ENCODE assay signal across 22 cellular contexts in genomic region chr21:46211786-46212720, GRCh38. TPM values are rescaled to one million over a fixed set of nuclear protein-coding genes. Genes with fewer than 3 reads are reported as not detected.
DNase-seq lines count a peak whose midpoint lies in the region; ATAC-seq and TF ChIP-seq lines count a peak whose summit lies in the region.
"Had no signal": no experiment of that assay in that cellular context is flagged by ENCODE, and none has a peak within 500 bp of the region (broad histone marks: within the 10 kb centered on the region; RNA-seq: fewer than 3 reads in every experiment).

No MANE protein-coding gene starts in this region.

- H3K36me3 ChIP-seq in H7 (replicated peaks; ENCODE audit: control insufficient read depth, insufficient read depth, low read length) = peaks cover 13% of the 10 kb centered on the region; the same call in 1 of the 2 replicates
- H3K36me3 ChIP-seq in endodermal cell (ENCODE audit: control insufficient read depth, insufficient read depth, low read length) = peaks cover 13% of the 10 kb centered on the region

- DNase-seq in H7 = peak; percentile 29
- no peak for DNase-seq in RWPE1 (ENCODE audit: low spot score)
- DNase-seq in endodermal cell = peak; percentile 33
- DNase-seq in omental fat pad (ENCODE audit: low spot score) = peak; percentile 20
- no peak for DNase-seq in stimulated activated naive CD8-positive, alpha-beta T cell treated with anti-CD3 and anti-CD28 coated beads, Interleukin-15, amount 100 ng/mL, for 72 hours
- no peak for DNase-seq in activated CD4-positive, alpha-beta memory T cell treated with anti-CD3 and anti-CD28 coated beads, Interleukin-2, amount 10 ng/mL, durations not matched to agents 7 days and 5 days
- DNase-seq in HuH-7.5 (ENCODE audit: low spot score) = no peak
- DNase-seq in stimulated activated CD4-positive, alpha-beta T cell treated with anti-CD3 and anti-CD28 coated beads, Interleukin-15, amount 100 ng/mL, for 24 hours = no peak
- DNase-seq: activated CD4-positive, CD25-positive, alpha-beta regulatory T cell; activated CD8-positive, alpha-beta T cell treated with anti-CD3 and anti-CD28 coated beads, Interleukin-2, amount 10 ng/mL, durations not matched to agents 7 days and 5 days; activated T-cell treated with anti-CD3 and anti-CD28 coated beads, Interleukin-2, amount 50 U/mL, for 4 hours; CD4-positive, alpha-beta memory T cell; DMS153; MV-4-11; NCI-H187; NCI-H2227 treated with DMSO at 0.1 percent for 48 hours; SK-N-SH had no signal

- H3K9me3 ChIP-seq in endodermal cell (ENCODE audit: control insufficient read depth, low read length) = no peaks in the 10 kb centered on the region
- H3K9me3 ChIP-seq: right atrium auricular region, SK-N-SH, tibial artery had no signal

- H3K27me3 ChIP-seq in H7 (ENCODE audit: control insufficient read depth, insufficient read depth, low read length) = no peaks in the 10 kb centered on the region
- H3K27me3 ChIP-seq in endodermal cell (ENCODE audit: control insufficient read depth, insufficient read depth, low read length, poor library complexity, severe bottlenecking) = no peaks in the 10 kb centered on the region
- H3K27me3 ChIP-seq: right atrium auricular region, tibial artery had no signal

- H3K4me1 Mint-ChIP-seq in endodermal cell = no peaks in the 10 kb centered on the region
- H3K4me1 Mint-ChIP-seq in stimulated activated naive CD8-positive, alpha-beta T cell treated with anti-CD3 and anti-CD28 coated beads, Interleukin-15, amount 100 ng/mL, for 72 hours = no peaks in the 10 kb centered on the region
- peaks cover 2% of the 10 kb centered on the region for H3K4me1 Mint-ChIP-seq in activated CD4-positive, alpha-beta memory T cell treated with anti-CD3 and anti-CD28 coated beads, Interleukin-2, amount 10 ng/mL, durations not matched to agents 7 days and 5 days
- H3K4me1 Mint-ChIP-seq: activated naive CD4-positive, alpha-beta T cell treated with anti-CD3 and anti-CD28 coated beads, Interleukin-2, amount 50 U/mL, for 24 hours; CD4-positive, alpha-beta memory T cell; GM23338; stimulated activated memory B cell treated with anti-CD40 and anti-IgM and Interleukin-4, amounts not matched to agents 10 μg/mL and 1 μg/mL and 100 μg/mL, for 72 hours had no signal

- no peak overlapping the region for H3K4me3 ChIP-seq in H7 (ENCODE audit: insufficient read depth, low read depth, low read length)
- H3K4me3 ChIP-seq in endodermal cell (ENCODE audit: low read length) = no peak overlapping the region
- H3K4me3 ChIP-seq: GM23338, right atrium auricular region, tibial artery had no signal

- no peak overlapping the region for H3K4me3 Mint-ChIP-seq in endodermal cell
- H3K4me3 Mint-ChIP-seq in stimulated activated naive CD8-positive, alpha-beta T cell treated with anti-CD3 and anti-CD28 coated beads, Interleukin-15, amount 100 ng/mL, for 72 hours = no peak overlapping the region
- no peak overlapping the region for H3K4me3 Mint-ChIP-seq in activated CD4-positive, alpha-beta memory T cell treated with anti-CD3 and anti-CD28 coated beads, Interleukin-2, amount 10 ng/mL, durations not matched to agents 7 days and 5 days
- H3K4me3 Mint-ChIP-seq: activated CD8-positive, alpha-beta T cell treated with anti-CD3 and anti-CD28 coated beads, Interleukin-2, amount 10 ng/mL, durations not matched to agents 7 days and 5 days; activated naive CD4-positive, alpha-beta T cell treated with anti-CD3 and anti-CD28 coated beads, Interleukin-2, amount 50 U/mL, for 24 hours; activated T-cell treated with anti-CD3 and anti-CD28 coated beads, Interleukin-2, amount 50 U/mL, for 4 hours; CD4-positive, alpha-beta memory T cell; GM23338; stimulated activated memory B cell treated with anti-CD40 and anti-IgM and Interleukin-4, amounts not matched to agents 10 μg/mL and 1 μg/mL and 100 μg/mL, for 72 hours had no signal

- POLR2A ChIA-PET in RWPE1 (lab: Yijun Ruan, JAX; ENCODE audit: low non-redundant PET) = no interaction called here
- POLR2A ChIA-PET in activated CD4-positive, alpha-beta memory T cell treated with anti-CD3 and anti-CD28 coated beads, Interleukin-2, amount 10 ng/mL, durations not matched to agents 7 days and 5 days (lab: Charles Lee) = no interaction called here

- H3K27ac ChIP-seq in RWPE1 (peak overlapping the region; percentile 33), endodermal cell (ENCODE audit: low read depth, low read length) (no peak overlapping the region)
- H3K27ac ChIP-seq: right atrium auricular region, tibial artery had no signal

- H3K9me3 Mint-ChIP-seq in endodermal cell = no peaks in the 10 kb centered on the region
- no peaks in the 10 kb centered on the region for H3K9me3 Mint-ChIP-seq in stimulated activated naive CD8-positive, alpha-beta T cell treated with anti-CD3 and anti-CD28 coated beads, Interleukin-15, amount 100 ng/mL, for 72 hours
- no peaks in the 10 kb centered on the region for H3K9me3 Mint-ChIP-seq in activated CD4-positive, alpha-beta memory T cell treated with anti-CD3 and anti-CD28 coated beads, Interleukin-2, amount 10 ng/mL, durations not matched to agents 7 days and 5 days
- H3K9me3 Mint-ChIP-seq: activated naive CD4-positive, alpha-beta T cell treated with anti-CD3 and anti-CD28 coated beads, Interleukin-2, amount 50 U/mL, for 24 hours; activated T-cell treated with anti-CD3 and anti-CD28 coated beads, Interleukin-2, amount 50 U/mL, for 4 hours; CD4-positive, alpha-beta memory T cell; GM23338; stimulated activated memory B cell treated with anti-CD40 and anti-IgM and Interleukin-4, amounts not matched to agents 10 μg/mL and 1 μg/mL and 100 μg/mL, for 72 hours had no signal

- H3K27me3 Mint-ChIP-seq in endodermal cell (ENCODE audit: insufficient read depth) = no peaks in the 10 kb centered on the region
- no peaks in the 10 kb centered on the region for H3K27me3 Mint-ChIP-seq in stimulated activated naive CD8-positive, alpha-beta T cell treated with anti-CD3 and anti-CD28 coated beads, Interleukin-15, amount 100 ng/mL, for 72 hours
- H3K27me3 Mint-ChIP-seq in activated CD4-positive, alpha-beta memory T cell treated with anti-CD3 and anti-CD28 coated beads, Interleukin-2, amount 10 ng/mL, durations not matched to agents 7 days and 5 days = no peaks in the 10 kb centered on the region
- H3K27me3 Mint-ChIP-seq: activated naive CD4-positive, alpha-beta T cell treated with anti-CD3 and anti-CD28 coated beads, Interleukin-2, amount 50 U/mL, for 24 hours; CD4-positive, alpha-beta memory T cell; stimulated activated memory B cell treated with anti-CD40 and anti-IgM and Interleukin-4, amounts not matched to agents 10 μg/mL and 1 μg/mL and 100 μg/mL, for 72 hours had no signal

- peak overlapping the region; percentile 69 for H3K27ac Mint-ChIP-seq in endodermal cell
- H3K27ac Mint-ChIP-seq in stimulated activated naive CD8-positive, alpha-beta T cell treated with anti-CD3 and anti-CD28 coated beads, Interleukin-15, amount 100 ng/mL, for 72 hours = no peak overlapping the region
- no peak overlapping the region for H3K27ac Mint-ChIP-seq in activated CD4-positive, alpha-beta memory T cell treated with anti-CD3 and anti-CD28 coated beads, Interleukin-2, amount 10 ng/mL, durations not matched to agents 7 days and 5 days
- H3K27ac Mint-ChIP-seq: activated CD8-positive, alpha-beta T cell treated with anti-CD3 and anti-CD28 coated beads, Interleukin-2, amount 10 ng/mL, durations not matched to agents 7 days and 5 days; activated naive CD4-positive, alpha-beta T cell treated with anti-CD3 and anti-CD28 coated beads, Interleukin-2, amount 50 U/mL, for 24 hours; GM23338; stimulated activated memory B cell treated with anti-CD40 and anti-IgM and Interleukin-4, amounts not matched to agents 10 μg/mL and 1 μg/mL and 100 μg/mL, for 72 hours had no signal

- CTCF ChIA-PET in RWPE1 (lab: Yijun Ruan, JAX) = interaction anchor here (0.5 to 1.2 kb wide), 4 partner anchors 13 to 87 kb away, joined by 3 to 8 read pairs (median 4); no protein-coding TSS in a partner anchor
- CTCF ChIA-PET in activated CD4-positive, alpha-beta memory T cell treated with anti-CD3 and anti-CD28 coated beads, Interleukin-2, amount 10 ng/mL, durations not matched to agents 7 days and 5 days (lab: Charles Lee) = interaction anchor here (1.0 kb wide), 1 partner anchor 13 kb away, joined by 3 read pairs; no protein-coding TSS in a partner anchor

- peaks cover 28% of the 10 kb centered on the region for H3K36me3 Mint-ChIP-seq in endodermal cell (ENCODE audit: low read depth)
- peaks cover 7% of the 10 kb centered on the region for H3K36me3 Mint-ChIP-seq in activated CD4-positive, alpha-beta memory T cell treated with anti-CD3 and anti-CD28 coated beads, Interleukin-2, amount 10 ng/mL, durations not matched to agents 7 days and 5 days (ENCODE audit: low read depth)
- H3K36me3 Mint-ChIP-seq: activated naive CD4-positive, alpha-beta T cell treated with anti-CD3 and anti-CD28 coated beads, Interleukin-2, amount 50 U/mL, for 24 hours had no signal

- H3K4me1 ChIP-seq in endodermal cell (ENCODE audit: control insufficient read depth, insufficient read depth, low read length) = no peaks in the 10 kb centered on the region
- H3K4me1 ChIP-seq: tibial artery had no signal

- 90 to 93% methylated on average over 6 to 23 of the region's 23 CpGs for WGBS in endodermal cell (ENCODE audit: insufficient coverage in 1 of 2, insufficient read length in 1 of 2), 2 experiments

- no peak for TF ChIP-seq CTCF in RWPE1 (conservative IDR thresholded peaks at IDR 0.05; ENCODE audit: low read depth)
- TF ChIP-seq CTCF in endodermal cell (conservative IDR thresholded peaks at IDR 0.05) = no peak
- TF ChIP-seq CTCF in omental fat pad (IDR thresholded peaks at IDR 0.05) = no peak

- H3K9ac ChIP-seq in endodermal cell (ENCODE audit: extremely low read depth, low read length, poor library complexity, severe bottlenecking) = no peak overlapping the region
- H3K9ac ChIP-seq: SK-N-SH had no signal

- no peak for ATAC-seq in omental fat pad (ENCODE audit: low FRiP score)
- no peak for ATAC-seq in stimulated activated naive CD8-positive, alpha-beta T cell treated with anti-CD3 and anti-CD28 coated beads, Interleukin-15, amount 100 ng/mL, for 72 hours
- ATAC-seq: activated CD8-positive, alpha-beta T cell treated with anti-CD3 and anti-CD28 coated beads, Interleukin-2, amount 10 ng/mL, durations not matched to agents 7 days and 5 days; activated T-cell treated with anti-CD3 and anti-CD28 coated beads, Interleukin-2, amount 50 U/mL, for 4 hours; GM23338; stimulated activated memory B cell treated with anti-CD40 and anti-IgM and Interleukin-4, amounts not matched to agents 10 μg/mL and 1 μg/mL and 100 μg/mL, for 72 hours had no signal

RNA-seq across cellular contexts. Expression of gene LSS, which starts 16.5 kb away (rescaled TPM):
- 44.6 and 53.3 TPM in 2 replicates for total RNA-seq in H7 (2014; rRNA removed; shearing (Covaris generic))
- total RNA-seq in endodermal cell (10 to 100 TPM; 56.7 to 85.2 TPM), omental fat pad (100 to 1,000 TPM in 2 of 4 donors, 10 to 100 TPM in 2; 94.8 to 122 (median 108) TPM)
- polyA plus RNA-seq in endodermal cell (2013, experiment 1 of 2) = 101 TPM
- polyA plus RNA-seq in endodermal cell (2013, experiment 2 of 2) = 100 TPM
- total RNA-seq in activated CD4-positive, alpha-beta memory T cell treated with anti-CD3 and anti-CD28 coated beads, Interleukin-2, amount 10 ng/mL, durations not matched to agents 7 days and 5 days = 10 to 100 TPM; 54.7 to 56.1 TPM

RNA-seq across cellular contexts. Expression of gene SPATC1L, which starts 27.8 kb away (rescaled TPM):
- 35.5 and 41.5 TPM in 2 replicates for total RNA-seq in H7 (2014; rRNA removed; shearing (Covaris generic))
- 10 to 100 TPM; 29.5 to 31.9 TPM for total RNA-seq in endodermal cell
- polyA plus RNA-seq in endodermal cell (2013, experiment 1 of 2) = 32.1 TPM
- polyA plus RNA-seq in endodermal cell (2013, experiment 2 of 2) = 33.4 TPM
- total RNA-seq in omental fat pad = 1 to 10 TPM in 3 of 4 donors, under 1 TPM in 1; 0.96 to 8.0 (median 2.8) TPM
- total RNA-seq in activated CD4-positive, alpha-beta memory T cell treated with anti-CD3 and anti-CD28 coated beads, Interleukin-2, amount 10 ng/mL, durations not matched to agents 7 days and 5 days = 1 to 10 TPM; 4.2 to 4.4 TPM

RNA-seq across cellular contexts. Expression of gene FTCD, which starts 56.7 kb away (rescaled TPM):
- total RNA-seq in H7 (2014; rRNA removed; shearing (Covaris generic)) = 1.6 TPM in 1 of 2 replicates, not detected in the other
- 1 to 10 TPM; 3.5 to 4.6 TPM for total RNA-seq in endodermal cell
- 3.0 TPM for polyA plus RNA-seq in endodermal cell (2013, experiment 1 of 2)
- 1.0 TPM for polyA plus RNA-seq in endodermal cell (2013, experiment 2 of 2)
- total RNA-seq in omental fat pad = not detected
- total RNA-seq in activated CD4-positive, alpha-beta memory T cell treated with anti-CD3 and anti-CD28 coated beads, Interleukin-2, amount 10 ng/mL, durations not matched to agents 7 days and 5 days = under 1 TPM in 1 of 2 experiments, not detected in 1; 0.18 TPM
- polyA plus RNA-seq: CD4-positive, alpha-beta memory T cell had no signal

Comparison
In these comparisons a context has a peak if more than half of its experiments do, and no peak if none do; other contexts are left out.
1. DNase-seq: peak in H7 (single experiment), endodermal cell (single experiment) and omental fat pad (single experiment); none in RWPE1 (single experiment), stimulated activated naive CD8-positive, alpha-beta T cell treated with anti-CD3 and anti-CD28 coated beads, Interleukin-15, amount 100 ng/mL, for 72 hours (0 of 2), activated CD4-positive, alpha-beta memory T cell treated with anti-CD3 and anti-CD28 coated beads, Interleukin-2, amount 10 ng/mL, durations not matched to agents 7 days and 5 days (single experiment), HuH-7.5 (single experiment) and stimulated activated CD4-positive, alpha-beta T cell treated with anti-CD3 and anti-CD28 coated beads, Interleukin-15, amount 100 ng/mL, for 24 hours (single experiment).